ENCODE assay signal across 1 cellular context in genomic region chr4:71607780-71608673, GRCh38.
A peak's percentile ranks its signal among the peaks of the same experiment; 100 is the strongest.
TF ChIP-seq lines count a peak whose summit lies in the region.

No MANE protein-coding gene starts in this region.

TF ChIP-seq in A549, 52 proteins besides CTCF, POLR2A, EP300 and RAD21 (continued from another document):
- TF ChIP-seq ATOH8 (CRISPR knock-in tag; IDR thresholded peaks at IDR 0.05; ENCODE audit: low read depth) = no peak
- peak; percentile 85 for TF ChIP-seq JUNB (IDR thresholded peaks at IDR 0.05)
- TF ChIP-seq SMC3 (IDR thresholded peaks at IDR 0.05) = 0 out of 3 replicates have a peak, but pooled peaks have one; percentile 17
- TF ChIP-seq HES2 (IDR thresholded peaks at IDR 0.05) = no peak
- peak; percentile 34; the same call in 1 of the 2 replicates for TF ChIP-seq MAX (IDR thresholded peaks at IDR 0.05)
- TF ChIP-seq NR3C1 (IDR thresholded peaks at IDR 0.05) = no peak
- no peak for TF ChIP-seq EHMT2 (IDR thresholded peaks at IDR 0.05; ENCODE audit: low read depth)
